Comparison of ENCODE assay signal across 8 cellular contexts in genomic region chr17:74646231-74646630, GRCh38. TPM values are rescaled to one million over a fixed set of nuclear protein-coding genes. Genes with fewer than 3 reads are reported as not detected.
DNase-seq lines count a peak whose midpoint lies in the region; ATAC-seq and TF ChIP-seq lines count a peak whose summit lies in the region.

No MANE protein-coding gene starts in this region.

- no peaks in the 10 kb centered on the region for H3K4me1 ChIP-seq in colonic mucosa

- no peak overlapping the region for H3K4me3 ChIP-seq in colonic mucosa

- H3K27ac ChIP-seq in colonic mucosa, result no peak overlapping the region

- intact Hi-C loops in left ventricle myocardium superior (cut with micrococcal nuclease) (no loop called here), colonic mucosa (cut with DNase I) (no loop called here)

- no peak for ATAC-seq in left ventricle myocardium superior

- no peaks in the 10 kb centered on the region for H3K36me3 ChIP-seq in colonic mucosa

- H3K27me3 ChIP-seq in colonic mucosa, result peaks cover 7% of the 10 kb centered on the region

- no peak for TF ChIP-seq CTCF in colonic mucosa (IDR thresholded peaks at IDR 0.05)

- in situ Hi-C loops in SK-MEL-5 (cut with HindIII; ENCODE audit: low pct_unique_long_range_greater_than_20kb, low sequenced_read_pairs), result no loop called here

- H3K9ac ChIP-seq in colonic mucosa (ENCODE audit: low read depth in 2 of 2, low read length in 2 of 2), result no peak overlapping the region

- H3K9me3 ChIP-seq in colonic mucosa, result no peaks in the 10 kb centered on the region

- DNase-seq in DMS53 (lab: John Stamatoyannopoulos, UW), result peak; percentile 77
- peak; percentile 50 for DNase-seq in HT1080 (ENCODE audit: low read depth)
- peak; percentile 91 for DNase-seq in SK-MEL-5 (ENCODE audit: low read depth, low spot score)
- DNase-seq in kidney tubule cell (ENCODE audit: low spot score), result peak; percentile 9
- DNase-seq in NCI-H1105 treated with DMSO at 0.1 percent for 48 hours (lab: John Stamatoyannopoulos, UW), result no peak
- no peak for DNase-seq in left ventricle myocardium superior
- no peak for DNase-seq in colonic mucosa
- no peak for DNase-seq in hippocampal formation (lab: John Stamatoyannopoulos, UW)

RNA-seq across cellular contexts. Expression of gene CD300E, which starts 22.7 kb away (rescaled TPM):
- not detected in 2 replicates for total RNA-seq in HT1080 (2014; rRNA removed; shearing (Covaris generic))
- not detected in 2 replicates for polyA plus RNA-seq in HT1080 (2015; cell fraction: cytosol; rRNA removed)
- not detected in 2 replicates for polyA plus RNA-seq in HT1080 (2015; cell fraction: nucleus; rRNA removed)
- total RNA-seq in SK-MEL-5 (2014; rRNA removed; shearing (Covaris generic)), result not detected in 2 replicates
- polyA plus RNA-seq in SK-MEL-5 (2015; cell fraction: cytosol; rRNA removed), result not detected in 2 replicates
- not detected in 2 replicates for polyA plus RNA-seq in SK-MEL-5 (2015; cell fraction: nucleus; rRNA removed)
- total RNA-seq in left ventricle myocardium superior, result 0.27 TPM
- total RNA-seq in colonic mucosa, result 1 to 10 TPM in 1 of 2 donors, not detected in 1; 1.2 TPM

RNA-seq across cellular contexts. Expression of gene CD300LD, which starts 54.1 kb away (rescaled TPM):
- not detected in 2 replicates for total RNA-seq in HT1080 (2014; rRNA removed; shearing (Covaris generic))
- not detected in 2 replicates for polyA plus RNA-seq in HT1080 (2015; cell fraction: cytosol; rRNA removed)
- polyA plus RNA-seq in HT1080 (2015; cell fraction: nucleus; rRNA removed), result not detected in 2 replicates
- total RNA-seq in SK-MEL-5 (2014; rRNA removed; shearing (Covaris generic)), result not detected in 2 replicates
- polyA plus RNA-seq in SK-MEL-5 (2015; cell fraction: cytosol; rRNA removed), result not detected in 2 replicates
- not detected in 2 replicates for polyA plus RNA-seq in SK-MEL-5 (2015; cell fraction: nucleus; rRNA removed)
- not detected for total RNA-seq in left ventricle myocardium superior
- total RNA-seq in colonic mucosa, result not detected

Comparison
In these comparisons a context has a peak if more than half of its experiments do, and no peak if none do; other contexts are left out.
1. DNase-seq: peak in DMS53 (single experiment), HT1080 (single experiment), SK-MEL-5 (single experiment) and kidney tubule cell (single experiment); none in NCI-H1105 treated with DMSO at 0.1 percent for 48 hours (single experiment), left ventricle myocardium superior (single experiment), colonic mucosa (single experiment) and hippocampal formation (0 of 2).